34 cellular contexts compared by ENCODE assay signal in genomic region chr16:35234679-35235078, GRCh38.
"Had no signal": no experiment of that assay in that cellular context is flagged by ENCODE, and none has a peak within 500 bp of the region (broad histone marks: within the 10 kb centered on the region; RNA-seq: fewer than 3 reads in every experiment).

No MANE protein-coding gene starts in this region.

- H3K27me3 ChIP-seq: MG63 had no signal

- H3K27ac ChIP-seq: KMS-11 had no signal

- DNase-seq: Karpas-422, Kasumi-1, MG63, MM.1S, MV-4-11, NCI-H1048, NCI-H1092, NCI-H1092 treated with DMSO at 0.1 percent for 48 hours, NCI-H1105, NCI-H1105 treated with DMSO at 0.1 percent for 48 hours, NCI-H1417, NCI-H1417 treated with DMSO at 0.1 percent for 48 hours, NCI-H1436, NCI-H1436 treated with DMSO at 0.1 percent for 48 hours, NCI-H146, NCI-H1694, NCI-H1694 treated with DMSO at 0.1 percent for 48 hours, NCI-H187, NCI-H187 treated with DMSO at 0.1 percent for 48 hours, NCI-H1930, NCI-H2029, NCI-H2029 treated with DMSO at 0.1 percent for 48 hours, NCI-H2081, NCI-H2081 treated with DMSO at 0.1 percent for 48 hours, NCI-H2107, NCI-H2171, NCI-H2171 treated with DMSO at 0.1 percent for 48 hours, NCI-H2227 treated with DMSO at 0.1 percent for 48 hours, NCI-H226, NCI-H345, NCI-H446, NCI-H446 treated with DMSO at 0.1 percent for 48 hours, NCI-H510A had no signal
